ENCODE assay signal across 26 cellular contexts in the genomic region with DNA sequence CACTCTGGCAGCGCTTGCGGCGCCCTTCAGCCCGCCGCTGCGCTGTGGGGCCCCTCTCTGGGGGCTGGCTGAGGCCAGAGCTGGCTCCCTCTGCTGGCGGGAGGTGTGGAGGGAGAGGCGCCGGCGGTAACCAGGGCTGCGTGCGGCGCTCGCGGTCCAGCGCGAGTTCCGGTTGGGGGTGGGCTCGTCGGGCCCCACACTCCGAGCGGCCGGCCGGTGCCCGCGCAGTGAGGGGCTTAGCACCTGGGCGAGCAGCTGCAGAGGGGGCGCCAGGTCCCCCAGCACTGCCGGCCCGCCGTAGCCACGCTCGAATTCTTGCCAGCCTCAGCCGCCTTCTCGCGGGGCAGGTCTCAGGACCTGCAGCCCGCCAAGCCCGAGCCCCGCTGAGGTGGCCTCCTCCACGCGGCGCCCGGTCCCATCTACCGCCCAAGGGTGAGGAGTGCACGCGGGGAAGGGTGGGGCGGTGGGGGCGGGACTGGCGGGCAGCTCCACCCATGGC.
DNase-seq lines count a peak whose midpoint lies in the region; ATAC-seq, FAIRE-seq and TF ChIP-seq lines count a peak whose summit lies in the region.
"Had no signal": no experiment of that assay in that cellular context is flagged by ENCODE, and none has a peak within 500 bp of the region (broad histone marks: within the 10 kb centered on the region; RNA-seq: fewer than 3 reads in every experiment).

No MANE protein-coding gene starts in this region.

- no peak overlapping the region for H3K9ac ChIP-seq in K562 (ENCODE audit: insufficient read depth in 1 of 2, low read depth in 2 of 2, low read length in 2 of 2)
- H3K9ac ChIP-seq: GM23248 had no signal

- DNase-seq in activated gamma-delta T cell (lab: John Stamatoyannopoulos, UW) (peak; percentile 11), activated gamma-delta T cell treated with Interleukin-2 at 50 U/mL for 16 hours (no peak), ELF-1 (ENCODE audit: low read depth, low spot score) (peak; percentile 79), K562 (ENCODE audit: extremely low read depth in 1 of 4, low spot score in 3 of 4) (peak in 1 of 4 experiments; percentile 19), lower lobe of right lung (peak; percentile 23), HK-2 (ENCODE audit: unreplicated experiment) (no peak), COR-L47 (lab: John Stamatoyannopoulos, UW) (no peak)
- DNase-seq: 8988T; C1 segment of cervical spinal cord; CD8-positive, alpha-beta memory T cell; DMS53; EL; GM23248; KG1; NCI-H1092 treated with DMSO at 0.1 percent for 48 hours; NCI-H1436 treated with DMSO at 0.1 percent for 48 hours; NCI-H2029; NCI-H2227 treated with DMSO at 0.1 percent for 48 hours; NCI-H510A treated with DMSO at 0.1 percent for 48 hours; NCI-H748 treated with DMSO at 0.1 percent for 48 hours; PC-9; RPMI8226; SHP77 treated with DMSO at 0.1 percent for 48 hours had no signal

- TF ChIP-seq EP300 in K562 (IDR thresholded peaks at IDR 0.05; ENCODE audit: low read length), result no peak

- no peak overlapping the region for H2AFZ ChIP-seq in K562 (ENCODE audit: low read depth, low read length)
- H2AFZ ChIP-seq: GM23248, PC-9 had no signal

- no peak for FAIRE-seq in K562 (lab: Jason Lieb, UNC)
- FAIRE-seq: HepG2 had no signal

- H3K27ac ChIP-seq in K562 (ENCODE audit: extremely low read depth, low read depth, low read length), result no peak overlapping the region
- no peak overlapping the region for H3K27ac ChIP-seq in lower lobe of right lung
- H3K27ac ChIP-seq: GM23248, PC-9, SK-N-MC had no signal

- no peak for TF ChIP-seq POLR2A in K562 (conservative IDR thresholded peaks at IDR 0.05)

- peak in 1 of 2 experiments; percentile 22; a peak in 1 of 4 replicates for TF ChIP-seq RAD21 in K562 (CRISPR knock-in tag; conservative IDR thresholded peaks at IDR 0.05 in 1 of 2, IDR thresholded peaks at IDR 0.05 in 1 of 2)

- CTCF ChIA-PET in K562 (lab: Yijun Ruan, JAX; ENCODE audit: low intra/inter-chr PET ratio), result no interaction called here

- no TSS peak for BruUV-seq in K562 (replicated peaks; lab: Mats Ljungman, UMichigan)

- H3K79me2 ChIP-seq in K562 (ENCODE audit: control insufficient read depth, insufficient read depth, low read length), result no peaks in the 10 kb centered on the region

- TF ChIP-seq CTCF in K562 (IDR thresholded peaks at IDR 0.05 in 2 of 3, conservative IDR thresholded peaks at IDR 0.05 in 1 of 3; ENCODE audit: insufficient read depth in 2 of 3, low read depth in 1 of 3, low read length in 3 of 3), result 0 out of 6 replicates have a peak, but pooled peaks of 1 of the 3 experiments have one; percentile 1
- no peak for TF ChIP-seq CTCF in lower lobe of right lung (IDR thresholded peaks at IDR 0.05)

- POLR2A ChIA-PET in K562 (lab: Yijun Ruan, JAX), result no interaction called here

- no peaks in the 10 kb centered on the region for H3K9me1 ChIP-seq in K562 (ENCODE audit: control insufficient read depth, insufficient read depth, low read length)

- H3K36me3 ChIP-seq in K562 (ENCODE audit: control insufficient read depth, insufficient read depth, low read length) (no peaks in the 10 kb centered on the region), lower lobe of right lung (no peaks in the 10 kb centered on the region)

- no peaks in the 10 kb centered on the region for H4K20me1 ChIP-seq in K562 (replicated peaks; ENCODE audit: control insufficient read depth, insufficient read depth, low read length)

- no peaks in the 10 kb centered on the region for H3K4me1 ChIP-seq in K562 (replicated peaks in 1 of 2; ENCODE audit: control insufficient read depth in 2 of 2, insufficient read depth in 2 of 2, low read length in 2 of 2)
- H3K4me1 ChIP-seq in lower lobe of right lung, result no peaks in the 10 kb centered on the region

- intact Hi-C loops in K562 (cut with micrococcal nuclease) (no loop called here), lower lobe of right lung (cut with DNase I) (no loop called here)

- H3K4me3 ChIP-seq in K562 (no peak overlapping the region), lower lobe of right lung (no peak overlapping the region)
- H3K4me3 ChIP-seq: GM23248, PC-9, SK-N-MC had no signal

- no peak for ATAC-seq in K562
- ATAC-seq in lower lobe of right lung, result peak in 1 of 2 donors; percentile 50
- no peak for ATAC-seq in GM18517 (IDR thresholded peaks at IDR 0.05; ENCODE audit: unreplicated experiment)
- ATAC-seq: HepG2 had no signal

- H3K9me3 ChIP-seq in K562 (replicated peaks; ENCODE audit: control insufficient read depth, insufficient read depth, low read depth, low read length) (no peaks in the 10 kb centered on the region), lower lobe of right lung (peaks cover 3% of the 10 kb centered on the region)

- in situ Hi-C loops in K562 (cut with MboI), result no loop called here

- WGBS in K562 (ENCODE audit: insufficient coverage, low coverage, missing lambda C conversion rate), result 38% methylated on average over 4 of the region's 49 CpGs

- H3K27me3 ChIP-seq in K562 (ENCODE audit: control insufficient read depth in 2 of 2, insufficient read depth in 2 of 2, low read length in 2 of 2) (no peaks in the 10 kb centered on the region), lower lobe of right lung (ENCODE audit: low read depth) (no peaks in the 10 kb centered on the region)

- H3K4me2 ChIP-seq in K562 (ENCODE audit: insufficient read depth, low read length), result no peak overlapping the region
- H3K4me2 ChIP-seq: PC-9 had no signal

TF ChIP-seq in K562, 482 proteins besides CTCF, POLR2A, EP300 and RAD21:
- TF ChIP-seq SRF (CRISPR knock-in tag; IDR thresholded peaks at IDR 0.05) (no peak), TFAM (CRISPR knock-in tag; conservative IDR thresholded peaks at IDR 0.05) (no peak), ARNT (IDR thresholded peaks at IDR 0.05) (no peak), HEY1 (CRISPR knock-in tag; IDR thresholded peaks at IDR 0.05; ENCODE audit: borderline replicate concordance) (no peak), MAZ (CRISPR knock-in tag; conservative IDR thresholded peaks at IDR 0.05 in 1 of 2, IDR thresholded peaks at IDR 0.05 in 1 of 2) (peak in 1 of 2 experiments; percentile 56; a peak in 1 of 4 replicates), FOSL1 (tag; conservative IDR thresholded peaks at IDR 0.05) (no peak), HNRNPLL (IDR thresholded peaks at IDR 0.05; ENCODE audit: low read depth, low read length, poor library complexity, severe bottlenecking) (peak; percentile 23), RBM14 (IDR thresholded peaks at IDR 0.05; ENCODE audit: borderline replicate concordance, insufficient read depth, low read depth, low read length) (no peak)
- TF ChIP-seq, protein P1, sequence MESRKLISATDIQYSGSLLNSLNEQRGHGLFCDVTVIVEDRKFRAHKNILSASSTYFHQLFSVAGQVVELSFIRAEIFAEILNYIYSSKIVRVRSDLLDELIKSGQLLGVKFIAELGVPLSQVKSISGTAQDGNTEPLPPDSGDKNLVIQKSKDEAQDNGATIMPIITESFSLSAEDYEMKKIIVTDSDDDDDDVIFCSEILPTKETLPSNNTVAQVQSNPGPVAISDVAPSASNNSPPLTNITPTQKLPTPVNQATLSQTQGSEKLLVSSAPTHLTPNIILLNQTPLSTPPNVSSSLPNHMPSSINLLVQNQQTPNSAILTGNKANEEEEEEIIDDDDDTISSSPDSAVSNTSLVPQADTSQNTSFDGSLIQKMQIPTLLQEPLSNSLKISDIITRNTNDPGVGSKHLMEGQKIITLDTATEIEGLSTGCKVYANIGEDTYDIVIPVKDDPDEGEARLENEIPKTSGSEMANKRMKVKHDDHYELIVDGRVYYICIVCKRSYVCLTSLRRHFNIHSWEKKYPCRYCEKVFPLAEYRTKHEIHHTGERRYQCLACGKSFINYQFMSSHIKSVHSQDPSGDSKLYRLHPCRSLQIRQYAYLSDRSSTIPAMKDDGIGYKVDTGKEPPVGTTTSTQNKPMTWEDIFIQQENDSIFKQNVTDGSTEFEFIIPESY (CRISPR knock-in tag; IDR thresholded peaks at IDR 0.05), result peak; percentile 93

Comparison
In these comparisons a context has a peak if more than half of its experiments do, and no peak if none do; other contexts are left out.
1. DNase-seq: peak in activated gamma-delta T cell (single experiment), ELF-1 (single experiment) and lower lobe of right lung (single experiment); none in activated gamma-delta T cell treated with Interleukin-2 at 50 U/mL for 16 hours (single experiment), HK-2 (single experiment) and COR-L47 (single experiment).